In the genomic region with DNA sequence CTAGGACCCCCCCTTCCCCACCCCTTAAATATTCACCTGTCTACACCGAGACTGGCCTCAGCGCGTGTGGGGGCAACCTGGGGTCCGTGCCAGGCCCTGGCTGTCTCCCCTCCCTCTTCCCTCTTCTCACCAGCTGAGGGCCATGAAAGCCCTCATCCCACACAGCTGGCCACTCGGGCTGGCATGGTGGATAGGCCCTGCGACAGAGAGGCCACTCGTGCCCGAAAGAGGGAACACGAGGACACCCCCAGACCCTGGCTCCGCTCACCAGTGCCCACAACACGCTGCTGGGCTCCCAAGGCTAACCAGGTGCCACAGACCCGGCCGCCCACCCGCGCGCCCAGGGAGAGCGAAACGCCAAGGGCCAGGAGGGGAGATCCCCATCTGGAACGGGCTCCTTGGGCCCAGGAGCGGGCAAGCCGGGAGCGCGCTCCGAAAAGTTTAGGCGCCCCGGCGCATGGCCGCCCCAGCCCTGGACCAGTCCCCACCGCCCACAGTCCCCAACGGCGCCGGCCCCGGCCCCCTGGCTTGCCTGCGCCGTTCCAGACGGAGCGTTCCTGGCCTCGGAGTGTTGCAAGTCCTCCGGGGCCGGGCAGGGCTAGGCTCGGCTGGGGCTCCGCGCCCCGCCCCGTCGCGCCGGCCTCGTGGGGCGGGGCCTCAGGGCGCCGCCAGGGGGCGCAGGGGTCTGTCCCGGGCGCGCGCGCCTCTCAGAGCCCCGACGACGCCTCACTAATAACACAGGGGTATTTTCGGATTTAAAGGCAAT, we compare ENCODE assay signal across 8 cellular contexts. TPM values are rescaled to one million over a fixed set of nuclear protein-coding genes. Genes with fewer than 3 reads are reported as not detected.
DNase-seq lines count a peak whose midpoint lies in the region; ATAC-seq and TF ChIP-seq lines count a peak whose summit lies in the region.

A gene with protein sequence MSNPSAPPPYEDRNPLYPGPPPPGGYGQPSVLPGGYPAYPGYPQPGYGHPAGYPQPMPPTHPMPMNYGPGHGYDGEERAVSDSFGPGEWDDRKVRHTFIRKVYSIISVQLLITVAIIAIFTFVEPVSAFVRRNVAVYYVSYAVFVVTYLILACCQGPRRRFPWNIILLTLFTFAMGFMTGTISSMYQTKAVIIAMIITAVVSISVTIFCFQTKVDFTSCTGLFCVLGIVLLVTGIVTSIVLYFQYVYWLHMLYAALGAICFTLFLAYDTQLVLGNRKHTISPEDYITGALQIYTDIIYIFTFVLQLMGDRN (minus strand): TSS at position 570 of the 766 bp plus-strand sequence. CDS start 10,362 bp downstream, outside the sequence.

- no peaks in the 10 kb centered on the region for H3K9me3 Mint-ChIP-seq in neural progenitor cell

- H3K4me2 ChIP-seq in neural progenitor cell = peak within 1 kb of the TSS; percentile 85

- H3K4me3 ChIP-seq in ACC112 (ENCODE audit: low read depth, low read length) (peak within 1 kb of the TSS; percentile 93), fibroblast of villous mesenchyme (ENCODE audit: low read depth, low read length) (peak within 1 kb of the TSS; percentile 89), neural progenitor cell (peak within 1 kb of the TSS; percentile 64), subcutaneous abdominal adipose tissue (ENCODE audit: low read depth in 1 of 5, low read length in 5 of 5) (peak within 1 kb of the TSS; percentile 89 to 95 (median 92))

- H3K27me3 ChIP-seq in ACC112 (ENCODE audit: insufficient read depth, low read length) = no peaks in the 10 kb centered on the region
- H3K27me3 ChIP-seq in neural progenitor cell = peaks cover 13% of the 10 kb centered on the region
- H3K27me3 ChIP-seq in subcutaneous abdominal adipose tissue (ENCODE audit: control insufficient read depth in 5 of 5, insufficient read depth in 4 of 5, low read length in 5 of 5) = peaks cover 0 to 5% (median 0%) of the 10 kb centered on the region in 5 donors

- H3K4me1 Mint-ChIP-seq in neural progenitor cell = peaks cover 34% of the 10 kb centered on the region

- TF ChIP-seq CTCF in fibroblast of villous mesenchyme (IDR thresholded peaks at IDR 0.05; ENCODE audit: insufficient read depth, low read depth, low read length) (peak; percentile 57), neural progenitor cell (IDR thresholded peaks at IDR 0.05) (peak; percentile 89)

- no peak within 1 kb of the TSS for H3K4me3 Mint-ChIP-seq in neural progenitor cell

- no peaks in the 10 kb centered on the region for H3K36me3 Mint-ChIP-seq in neural progenitor cell

- peaks cover 18% of the 10 kb centered on the region for H3F3A ChIP-seq in neural progenitor cell (ENCODE audit: low read depth)

- H2AFZ ChIP-seq in ACC112 (ENCODE audit: low read length, unreplicated experiment) (peak within 1 kb of the TSS; percentile 98), neural progenitor cell (replicated peaks) (peak within 1 kb of the TSS; percentile 62)

- H3K27me3 Mint-ChIP-seq in neural progenitor cell (ENCODE audit: insufficient read depth, low read depth) = peaks cover 8% of the 10 kb centered on the region

- peak; percentile 78 for DNase-seq in activated effector memory CD4-positive, alpha-beta T cell treated with Interleukin-2 at 50 U/mL for 16 hours
- peak; percentile 81 for DNase-seq in fibroblast of villous mesenchyme (ENCODE audit: low read depth)
- DNase-seq in neural progenitor cell (ENCODE audit: low spot score) = peak; percentile 89

- ATAC-seq in GM18858 (IDR thresholded peaks at IDR 0.05; ENCODE audit: unreplicated experiment) (peak; percentile 68), HG03064 (IDR thresholded peaks at IDR 0.05; ENCODE audit: low read depth, unreplicated experiment) (peak; percentile 69)

- H3K36me3 ChIP-seq in ACC112 (ENCODE audit: insufficient read depth, low read length) (no peaks in the 10 kb centered on the region), neural progenitor cell (no peaks in the 10 kb centered on the region), subcutaneous abdominal adipose tissue (ENCODE audit: control insufficient read depth in 5 of 5, insufficient read depth in 5 of 5, low read length in 5 of 5) (no peaks in the 10 kb centered on the region)

- no peak within 1 kb of the TSS for H3K27ac Mint-ChIP-seq in neural progenitor cell

- no peaks in the 10 kb centered on the region for H3K9me3 ChIP-seq in neural progenitor cell (ENCODE audit: low read depth)
- peaks cover 0 to 3% (median 0%) of the 10 kb centered on the region in 5 donors for H3K9me3 ChIP-seq in subcutaneous abdominal adipose tissue (ENCODE audit: control insufficient read depth in 5 of 5, low read length in 5 of 5)

- peak within 1 kb of the TSS; percentile 41 for H3K27ac ChIP-seq in ACC112 (ENCODE audit: low read depth, low read length)
- no peak within 1 kb of the TSS for H3K27ac ChIP-seq in neural progenitor cell
- peak within 1 kb of the TSS; percentile 100 for H3K27ac ChIP-seq in subcutaneous abdominal adipose tissue (ENCODE audit: low read depth, low read length)

- H4K20me1 ChIP-seq in neural progenitor cell (ENCODE audit: low read depth) = no peaks in the 10 kb centered on the region

- peaks cover 33% of the 10 kb centered on the region for H3K4me1 ChIP-seq in ACC112 (ENCODE audit: control insufficient read depth, insufficient read depth, low read length, unreplicated experiment)
- H3K4me1 ChIP-seq in neural progenitor cell = peaks cover 23% of the 10 kb centered on the region
- peaks cover 17 to 63% (median 58%) of the 10 kb centered on the region in 5 donors for H3K4me1 ChIP-seq in subcutaneous abdominal adipose tissue (ENCODE audit: control insufficient read depth in 5 of 5, insufficient read depth in 5 of 5, low read length in 5 of 5)

- H3K79me2 ChIP-seq in ACC112 (ENCODE audit: control insufficient read depth, insufficient read depth, low read length, unreplicated experiment) (peaks cover 45% of the 10 kb centered on the region), neural progenitor cell (ENCODE audit: low read depth) (no peaks in the 10 kb centered on the region)

- no peak within 1 kb of the TSS for H3K9ac ChIP-seq in neural progenitor cell
- H3K9ac ChIP-seq in subcutaneous abdominal adipose tissue (ENCODE audit: low read length in 5 of 5) = peak within 1 kb of the TSS; percentile 96 to 100 (median 100)

TF ChIP-seq in PFSK-1, 5 proteins besides CTCF, POLR2A, EP300 and RAD21:
- TF ChIP-seq TAF1 (IDR thresholded peaks at IDR 0.05; ENCODE audit: borderline replicate concordance, insufficient read depth, low read length) (no peak; the same call in 1 of the 2 replicates), POLR2AphosphoS5 (IDR thresholded peaks at IDR 0.05; ENCODE audit: low read depth, low read length) (peak; percentile 54; the same call in 1 of the 2 replicates), FOXP2 (optimal IDR thresholded peaks at IDR 0.05; ENCODE audit: borderline replicate concordance, extremely low read depth, extremely low read length, insufficient read depth) (no peak), SIN3A (IDR thresholded peaks at IDR 0.05; ENCODE audit: borderline replicate concordance, insufficient read depth, low read length) (no peak)
- TF ChIP-seq, protein P1, sequence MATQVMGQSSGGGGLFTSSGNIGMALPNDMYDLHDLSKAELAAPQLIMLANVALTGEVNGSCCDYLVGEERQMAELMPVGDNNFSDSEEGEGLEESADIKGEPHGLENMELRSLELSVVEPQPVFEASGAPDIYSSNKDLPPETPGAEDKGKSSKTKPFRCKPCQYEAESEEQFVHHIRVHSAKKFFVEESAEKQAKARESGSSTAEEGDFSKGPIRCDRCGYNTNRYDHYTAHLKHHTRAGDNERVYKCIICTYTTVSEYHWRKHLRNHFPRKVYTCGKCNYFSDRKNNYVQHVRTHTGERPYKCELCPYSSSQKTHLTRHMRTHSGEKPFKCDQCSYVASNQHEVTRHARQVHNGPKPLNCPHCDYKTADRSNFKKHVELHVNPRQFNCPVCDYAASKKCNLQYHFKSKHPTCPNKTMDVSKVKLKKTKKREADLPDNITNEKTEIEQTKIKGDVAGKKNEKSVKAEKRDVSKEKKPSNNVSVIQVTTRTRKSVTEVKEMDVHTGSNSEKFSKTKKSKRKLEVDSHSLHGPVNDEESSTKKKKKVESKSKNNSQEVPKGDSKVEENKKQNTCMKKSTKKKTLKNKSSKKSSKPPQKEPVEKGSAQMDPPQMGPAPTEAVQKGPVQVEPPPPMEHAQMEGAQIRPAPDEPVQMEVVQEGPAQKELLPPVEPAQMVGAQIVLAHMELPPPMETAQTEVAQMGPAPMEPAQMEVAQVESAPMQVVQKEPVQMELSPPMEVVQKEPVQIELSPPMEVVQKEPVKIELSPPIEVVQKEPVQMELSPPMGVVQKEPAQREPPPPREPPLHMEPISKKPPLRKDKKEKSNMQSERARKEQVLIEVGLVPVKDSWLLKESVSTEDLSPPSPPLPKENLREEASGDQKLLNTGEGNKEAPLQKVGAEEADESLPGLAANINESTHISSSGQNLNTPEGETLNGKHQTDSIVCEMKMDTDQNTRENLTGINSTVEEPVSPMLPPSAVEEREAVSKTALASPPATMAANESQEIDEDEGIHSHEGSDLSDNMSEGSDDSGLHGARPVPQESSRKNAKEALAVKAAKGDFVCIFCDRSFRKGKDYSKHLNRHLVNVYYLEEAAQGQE (IDR thresholded peaks at IDR 0.05; ENCODE audit: insufficient read depth in 1 of 2, low read depth in 2 of 2, low read length in 2 of 2) = no peak

RNA-seq across cellular contexts. Expression of the gene that starts here (rescaled TPM):
- 54.5 TPM for polyA plus RNA-seq in PFSK-1 (2012; ENCODE audit: insufficient read length, low read depth)
- total RNA-seq in fibroblast of villous mesenchyme = 123 and 136 TPM in 2 replicates
- 11.1 and 14.1 TPM in 2 replicates for total RNA-seq in neural progenitor cell (ENCODE audit: low replicate concordance)
